Comparison of ENCODE assay signal across 6 cellular contexts in the genomic region with DNA sequence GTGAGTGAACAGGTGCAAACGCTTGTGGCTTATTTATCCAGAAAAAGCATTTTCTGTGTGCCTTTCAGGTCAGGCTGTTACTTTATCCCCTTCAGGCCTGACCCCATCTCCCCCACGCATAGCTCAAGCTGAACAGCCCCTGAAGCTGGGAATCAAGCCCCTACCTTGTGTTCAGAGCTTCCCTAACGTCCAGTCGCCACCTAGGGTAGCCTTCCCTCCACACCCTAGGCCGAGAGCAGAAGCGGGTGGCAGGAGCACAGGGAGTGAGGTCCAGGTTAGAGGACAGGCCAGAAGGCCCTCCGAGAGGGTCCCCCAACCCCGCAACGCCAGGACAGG. TPM values are rescaled to one million over a fixed set of nuclear protein-coding genes. Genes with fewer than 3 reads are reported as not detected.
A peak's percentile ranks its signal among the peaks of the same experiment; 100 is the strongest.
DNase-seq lines count a peak whose midpoint lies in the region; ATAC-seq and TF ChIP-seq lines count a peak whose summit lies in the region.

No MANE protein-coding gene starts in this region.

- no peaks in the 10 kb centered on the region for H3K9me3 ChIP-seq in GM23248 (ENCODE audit: low read depth)
- H3K9me3 ChIP-seq in body of pancreas, result no peaks in the 10 kb centered on the region

- in situ Hi-C loops in GM23248 (cut with MboI), result no loop called here

- 0 out of 2 replicates have a peak, but pooled peaks cover 6% of the 10 kb centered on the region for H3K4me1 ChIP-seq in GM23248 (ENCODE audit: insufficient read depth)
- peaks cover 55% of the 10 kb centered on the region for H3K4me1 ChIP-seq in body of pancreas

- H3K9me2 ChIP-seq in GM23248 (ENCODE audit: insufficient read depth), result no peaks in the 10 kb centered on the region

- peak overlapping the region; percentile 65 for H3K4me2 ChIP-seq in GM23248 (ENCODE audit: unreplicated experiment)

- H2AFZ ChIP-seq in GM23248, result peak overlapping the region; percentile 57; the same call in 1 of the 2 replicates

- no peaks in the 10 kb centered on the region for H4K20me1 ChIP-seq in GM23248 (ENCODE audit: insufficient read depth)

- H3K4me1 Mint-ChIP-seq in nephron, result peaks cover 25% of the 10 kb centered on the region

- no peak for TF ChIP-seq POLR2A in body of pancreas (IDR thresholded peaks at IDR 0.05)

- intact Hi-C loops in body of pancreas (cut with DNase I), result no loop called here

- H3K27ac Mint-ChIP-seq in nephron, result peak overlapping the region in 2 of 3 experiments; percentile 48 to 70

- no peaks in the 10 kb centered on the region for H3K27me3 ChIP-seq in GM23248 (replicated peaks; ENCODE audit: insufficient read depth)
- H3K27me3 ChIP-seq in body of pancreas, result no peaks in the 10 kb centered on the region

- ATAC-seq in body of pancreas, result peak; percentile 28

- H3K79me2 ChIP-seq in GM23248 (ENCODE audit: insufficient read depth), result no peaks in the 10 kb centered on the region

- TF ChIP-seq CTCF in body of pancreas (IDR thresholded peaks at IDR 0.05), result no peak
- no peak for TF ChIP-seq CTCF in nephron (IDR thresholded peaks at IDR 0.05; ENCODE audit: unreplicated experiment in 3 of 3)

- H3K36me3 ChIP-seq in GM23248 (ENCODE audit: low read depth) (no peaks in the 10 kb centered on the region; the same call in 1 of the 2 replicates), body of pancreas (replicated peaks in 1 of 2; ENCODE audit: insufficient read depth in 1 of 2, low read depth in 2 of 2) (no peaks in the 10 kb centered on the region)

- peaks cover 8% of the 10 kb centered on the region for H3K36me3 Mint-ChIP-seq in nephron (ENCODE audit: low read depth)

- no peaks in the 10 kb centered on the region for H3F3A ChIP-seq in GM23248 (ENCODE audit: insufficient read depth)

- no peaks in the 10 kb centered on the region for H3K9me3 Mint-ChIP-seq in nephron

- H3K27ac ChIP-seq in GM23248 (no peak overlapping the region), body of pancreas (peak overlapping the region; percentile 50 to 87 (median 62))

- H3K9ac ChIP-seq in GM23248, result 0 out of 2 replicates have a peak overlapping the region, but pooled peaks have one; percentile 13

- WGBS in GM23248 (ENCODE audit: low coverage in 1 of 2, low lambda C conversion rate in 2 of 2, missing lambda C conversion rate in 2 of 2), 2 experiments, result 24 to 28% methylated on average over 9 of the region's 9 CpGs
- WGBS in body of pancreas, 2 donors, result 3 to 9% methylated on average over 4 to 9 of the region's 9 CpGs

- H3K27me3 Mint-ChIP-seq in nephron (ENCODE audit: low read depth), result no peaks in the 10 kb centered on the region

- DNase-seq in GM23248 (no peak), body of pancreas (peak in 1 of 4 donors; percentile 30), 8988T (no peak), NCI-H2196 treated with DMSO at 0.1 percent for 48 hours (lab: John Stamatoyannopoulos, UW; ENCODE audit: unreplicated experiment) (no peak)
- DNase-seq in stimulated activated CD4-positive, alpha-beta T cell treated with anti-CD3 and anti-CD28 coated beads, Interleukin-1b, Interleukin-23, amount 100 ng/mL, for 48 hours, result no peak

- H3K4me3 Mint-ChIP-seq in nephron, result peak overlapping the region; percentile 77 to 86 (median 84)

- H3K4me3 ChIP-seq in GM23248 (peak overlapping the region; percentile 63), body of pancreas (peak overlapping the region; percentile 63)

RNA-seq across cellular contexts. Expression of gene SEMA4G, which starts 0.5 kb away (rescaled TPM):
- 0.11 TPM in 1 of 2 replicates, not detected in the other for total RNA-seq in GM23248 (2014; rRNA removed; shearing (Covaris generic))
- 0.44 and 1.1 TPM in 2 replicates for polyA plus RNA-seq in GM23248 (2016; fragmentation: Nextera tagmentation; extraction: Ambion mirVana)
- 10 to 100 TPM; 10.5 to 12.5 TPM for total RNA-seq in body of pancreas

RNA-seq across cellular contexts. Expression of gene MRPL43, which starts 18.5 kb away (rescaled TPM):
- total RNA-seq in GM23248 (2014; rRNA removed; shearing (Covaris generic)), result 83.5 and 94.1 TPM in 2 replicates
- 145 and 148 TPM in 2 replicates for polyA plus RNA-seq in GM23248 (2016; fragmentation: Nextera tagmentation; extraction: Ambion mirVana)
- 10 to 100 TPM; 53.7 to 90.5 TPM for total RNA-seq in body of pancreas

RNA-seq across cellular contexts. Expression of gene TWNK, which starts 18.5 kb away (rescaled TPM):
- 3.4 and 4.4 TPM in 2 replicates for total RNA-seq in GM23248 (2014; rRNA removed; shearing (Covaris generic))
- 3.6 and 4.4 TPM in 2 replicates for polyA plus RNA-seq in GM23248 (2016; fragmentation: Nextera tagmentation; extraction: Ambion mirVana)
- total RNA-seq in body of pancreas, result 1 to 10 TPM; 1.8 to 2.3 TPM

RNA-seq across cellular contexts. Expression of gene LZTS2, which starts 30.8 kb away (rescaled TPM):
- total RNA-seq in GM23248 (2014; rRNA removed; shearing (Covaris generic)), result 95.2 and 113 TPM in 2 replicates
- polyA plus RNA-seq in GM23248 (2016; fragmentation: Nextera tagmentation; extraction: Ambion mirVana), result 51.1 and 54.8 TPM in 2 replicates
- total RNA-seq in body of pancreas, result 10 to 100 TPM; 29.7 to 38.4 TPM

RNA-seq across cellular contexts. Expression of gene SLF2, which starts 56.0 kb away (rescaled TPM):
- total RNA-seq in GM23248 (2014; rRNA removed; shearing (Covaris generic)), result 15.6 and 18.2 TPM in 2 replicates
- polyA plus RNA-seq in GM23248 (2016; fragmentation: Nextera tagmentation; extraction: Ambion mirVana), result 11.7 and 12.5 TPM in 2 replicates
- total RNA-seq in body of pancreas, result 10 to 100 TPM; 16.2 to 26.7 TPM

Comparison
In these comparisons a context has a peak if more than half of its experiments do, and no peak if none do; other contexts are left out.
1. RNA of gene SEMA4G, which starts 0.5 kb away (total RNA-seq): 10.5 to 12.5 TPM in body of pancreas; 0.11 TPM in GM23248; every median in the first group is over 10 times any median in the second.